1 cellular context compared by ENCODE assay signal in genomic region chr2:105038383-105039061, GRCh38.
TF ChIP-seq lines count a peak whose summit lies in the region.

No MANE protein-coding gene starts in this region.

TF ChIP-seq in HepG2, 621 proteins besides CTCF, POLR2A, EP300 and RAD21 (continued from another document and continues in another):
- TF ChIP-seq NFAT5 (CRISPR knock-in tag; IDR thresholded peaks at IDR 0.05) (no peak), MAZ (IDR thresholded peaks at IDR 0.05; ENCODE audit: borderline replicate concordance, low read depth, low read length) (no peak), MAZ (CRISPR knock-in tag; IDR thresholded peaks at IDR 0.05; ENCODE audit: low read depth) (no peak), JUN (CRISPR knock-in tag; IDR thresholded peaks at IDR 0.05) (no peak), TEF (CRISPR knock-in tag; IDR thresholded peaks at IDR 0.05) (no peak), ZNF75D (CRISPR knock-in tag; IDR thresholded peaks at IDR 0.05; ENCODE audit: borderline replicate concordance) (no peak), NFIC (IDR thresholded peaks at IDR 0.05; ENCODE audit: low read length) (no peak), THRA (CRISPR knock-in tag; IDR thresholded peaks at IDR 0.05; ENCODE audit: borderline replicate concordance) (no peak), MTF2 (CRISPR knock-in tag; IDR thresholded peaks at IDR 0.05; ENCODE audit: borderline replicate concordance) (no peak), KAT8 (CRISPR knock-in tag; IDR thresholded peaks at IDR 0.05) (no peak), ZFP62 (CRISPR knock-in tag; IDR thresholded peaks at IDR 0.05) (no peak), LCORL (IDR thresholded peaks at IDR 0.05) (no peak), LCORL (CRISPR knock-in tag; IDR thresholded peaks at IDR 0.05) (0 out of 2 replicates have a peak, but pooled peaks have one; percentile 6), ZNF556 (CRISPR knock-in tag; IDR thresholded peaks at IDR 0.05; ENCODE audit: borderline replicate concordance) (no peak), ZNF607 (CRISPR knock-in tag; IDR thresholded peaks at IDR 0.05; ENCODE audit: borderline replicate concordance) (0 out of 2 replicates have a peak, but pooled peaks have one; percentile 44), TFDP2 (CRISPR knock-in tag; IDR thresholded peaks at IDR 0.05) (no peak), ZBTB7A (CRISPR knock-in tag; IDR thresholded peaks at IDR 0.05) (no peak), ZMYM3 (CRISPR knock-in tag; IDR thresholded peaks at IDR 0.05) (no peak), EED (CRISPR knock-in tag; IDR thresholded peaks at IDR 0.05) (0 out of 2 replicates have a peak, but pooled peaks have one; percentile 7), UBTF (CRISPR knock-in tag; IDR thresholded peaks at IDR 0.05) (no peak), ETS1 (CRISPR knock-in tag; IDR thresholded peaks at IDR 0.05) (no peak), ZNF362 (CRISPR knock-in tag; IDR thresholded peaks at IDR 0.05; ENCODE audit: borderline replicate concordance) (no peak), ZNF770 (CRISPR knock-in tag; IDR thresholded peaks at IDR 0.05) (0 out of 2 replicates have a peak, but pooled peaks have one; percentile 6), FOXP1 (IDR thresholded peaks at IDR 0.05) (no peak), FOXP1 (CRISPR knock-in tag; IDR thresholded peaks at IDR 0.05) (0 out of 2 replicates have a peak, but pooled peaks have one; percentile 7), CHCHD3 (CRISPR knock-in tag; IDR thresholded peaks at IDR 0.05) (no peak), PPARG (CRISPR knock-in tag; conservative IDR thresholded peaks at IDR 0.05) (no peak), SIX1 (CRISPR knock-in tag; IDR thresholded peaks at IDR 0.05; ENCODE audit: borderline replicate concordance) (no peak), KIAA2018 (CRISPR knock-in tag; IDR thresholded peaks at IDR 0.05; ENCODE audit: borderline replicate concordance) (no peak), ZNF160 (CRISPR knock-in tag; IDR thresholded peaks at IDR 0.05) (no peak), NKX3-1 (CRISPR knock-in tag; IDR thresholded peaks at IDR 0.05) (no peak), ERF (CRISPR knock-in tag; IDR thresholded peaks at IDR 0.05) (no peak), AGO1 (IDR thresholded peaks at IDR 0.05; ENCODE audit: low read depth, low read length, poor library complexity, severe bottlenecking) (no peak), TCF7L2 (IDR thresholded peaks at IDR 0.05; ENCODE audit: low read depth, low read length) (no peak), TP53 (CRISPR knock-in tag; conservative IDR thresholded peaks at IDR 0.05) (no peak), ZNF7 (CRISPR knock-in tag; IDR thresholded peaks at IDR 0.05) (no peak)
